12 cellular contexts compared by ENCODE assay signal in the genomic region with DNA sequence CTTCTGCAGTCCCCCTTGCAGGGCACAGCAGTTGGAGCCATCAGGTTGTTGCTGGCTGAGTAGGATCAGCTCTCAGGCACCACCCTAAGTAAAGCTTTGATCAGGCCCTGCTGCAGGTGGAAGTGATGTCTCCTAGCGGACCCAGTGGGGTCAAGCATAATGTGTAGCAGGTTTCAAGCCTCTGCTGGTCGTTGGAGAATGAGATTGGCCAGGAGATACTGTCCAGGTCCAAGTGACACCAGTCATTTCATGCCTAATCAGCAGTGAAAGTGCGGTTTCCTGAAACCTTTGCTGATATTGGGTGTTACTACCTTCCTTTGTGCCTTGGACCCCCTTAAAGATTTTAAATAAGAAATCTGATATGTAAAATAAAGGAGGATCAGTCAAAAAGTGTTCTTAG.
DNase-seq lines count a peak whose midpoint lies in the region; ATAC-seq, FAIRE-seq and TF ChIP-seq lines count a peak whose summit lies in the region.
"Had no signal": no experiment of that assay in that cellular context is flagged by ENCODE, and none has a peak within 500 bp of the region (broad histone marks: within the 10 kb centered on the region; RNA-seq: fewer than 3 reads in every experiment).

No MANE protein-coding gene starts in this region.

- peak overlapping the region; percentile 89 for H3K27ac Mint-ChIP-seq in activated naive CD8-positive, alpha-beta T cell treated with anti-CD3 and anti-CD28 coated beads, Interleukin-2, amount 50 U/mL, for 24 hours

- DNase-seq in GM12891 (ENCODE audit: insufficient read length, low spot score) (no peak), sigmoid colon (no peak), hippocampal formation (lab: John Stamatoyannopoulos, UW) (no peak)
- DNase-seq in activated naive CD8-positive, alpha-beta T cell treated with anti-CD3 and anti-CD28 coated beads, Interleukin-2, amount 50 U/mL, for 24 hours: no peak
- DNase-seq in central memory CD4-positive, alpha-beta T cell: no peak
- DNase-seq: Calu3, NCI-H187, T1000, uterus had no signal

- no peak overlapping the region for H3K4me3 ChIP-seq in sigmoid colon
- H3K4me3 ChIP-seq: psoas muscle, uterus had no signal

- ATAC-seq in HG03095 (IDR thresholded peaks at IDR 0.05; ENCODE audit: unreplicated experiment): peak; percentile 42
- no peak for ATAC-seq in activated naive CD8-positive, alpha-beta T cell treated with anti-CD3 and anti-CD28 coated beads, Interleukin-2, amount 50 U/mL, for 24 hours
- no peak for ATAC-seq in HG02884 (IDR thresholded peaks at IDR 0.05; ENCODE audit: unreplicated experiment)

- H3K27me3 ChIP-seq in sigmoid colon: no peaks in the 10 kb centered on the region
- H3K27me3 ChIP-seq: uterus had no signal

- peak; percentile 84 for FAIRE-seq in GM12891 (lab: Jason Lieb, UNC)

- peaks cover 77% of the 10 kb centered on the region for H3K4me1 Mint-ChIP-seq in activated naive CD8-positive, alpha-beta T cell treated with anti-CD3 and anti-CD28 coated beads, Interleukin-2, amount 50 U/mL, for 24 hours

- WGBS in sigmoid colon, 2 donors: 72 to 80% methylated on average over 3 of the region's 3 CpGs

- intact Hi-C loops in sigmoid colon (cut with DNase I): loop anchor here (2.0 kb wide), 2 partner anchors 15 to 19 kb away; no protein-coding TSS in a partner anchor

- peaks cover 14% of the 10 kb centered on the region for H3K36me3 Mint-ChIP-seq in activated naive CD8-positive, alpha-beta T cell treated with anti-CD3 and anti-CD28 coated beads, Interleukin-2, amount 50 U/mL, for 24 hours (ENCODE audit: low read depth)

- TF ChIP-seq EP300 in sigmoid colon (IDR thresholded peaks at IDR 0.05): no peak

- H3K36me3 ChIP-seq in sigmoid colon: no peaks in the 10 kb centered on the region
- H3K36me3 ChIP-seq: uterus had no signal

- TF ChIP-seq CTCF in sigmoid colon (IDR thresholded peaks at IDR 0.05): no peak

- peak overlapping the region in 3 of 4 donors; percentile 57 to 72 (median 61) for H3K27ac ChIP-seq in sigmoid colon

- TF ChIP-seq POLR2A in GM12891 (IDR thresholded peaks at IDR 0.05; ENCODE audit: low read depth, low read length): no peak
- TF ChIP-seq POLR2A in sigmoid colon (IDR thresholded peaks at IDR 0.05): no peak

- H3K4me3 Mint-ChIP-seq in activated naive CD8-positive, alpha-beta T cell treated with anti-CD3 and anti-CD28 coated beads, Interleukin-2, amount 50 U/mL, for 24 hours: peak overlapping the region; percentile 24

- H3K27me3 Mint-ChIP-seq in activated naive CD8-positive, alpha-beta T cell treated with anti-CD3 and anti-CD28 coated beads, Interleukin-2, amount 50 U/mL, for 24 hours: no peaks in the 10 kb centered on the region

- H3K9me3 ChIP-seq in sigmoid colon: no peaks in the 10 kb centered on the region
- H3K9me3 ChIP-seq: psoas muscle, uterus had no signal

- H3K4me1 ChIP-seq in sigmoid colon: peaks cover 0 to 79% (median 70%) of the 10 kb centered on the region in 4 donors

- H3K9me3 Mint-ChIP-seq in activated naive CD8-positive, alpha-beta T cell treated with anti-CD3 and anti-CD28 coated beads, Interleukin-2, amount 50 U/mL, for 24 hours: no peaks in the 10 kb centered on the region

TF ChIP-seq in GM12891, 5 proteins besides CTCF, POLR2A, EP300 and RAD21:
- TF ChIP-seq TAF1 (IDR thresholded peaks at IDR 0.05; ENCODE audit: low read depth, low read length) (no peak), POLR2AphosphoS5 (IDR thresholded peaks at IDR 0.05; ENCODE audit: low read depth, low read length) (no peak), POU2F2 (IDR thresholded peaks at IDR 0.05; ENCODE audit: low read depth, low read length) (no peak), PAX5 (IDR thresholded peaks at IDR 0.05; ENCODE audit: insufficient read depth, low read length, severe bottlenecking) (no peak), SPI1 (IDR thresholded peaks at IDR 0.05; ENCODE audit: low read depth, low read length) (no peak)
TF ChIP-seq in GM12891: peak in this region for 0.
